17 cellular contexts compared by ENCODE assay signal in genomic region chr6:5960456-5960855, GRCh38. TPM values are rescaled to one million over a fixed set of nuclear protein-coding genes. Genes with fewer than 3 reads are reported as not detected.
DNase-seq lines count a peak whose midpoint lies in the region; ATAC-seq and TF ChIP-seq lines count a peak whose summit lies in the region.
"Had no signal": no experiment of that assay in that cellular context is flagged by ENCODE, and none has a peak within 500 bp of the region (broad histone marks: within the 10 kb centered on the region; RNA-seq: fewer than 3 reads in every experiment).

No MANE protein-coding gene starts in this region.

- peak; percentile 7 for DNase-seq in activated CD8-positive, alpha-beta T cell treated with anti-CD3 and anti-CD28 coated beads for 36 hours
- DNase-seq in activated CD8-positive, alpha-beta T cell treated with anti-CD3 and anti-CD28 coated beads, Interleukin-2, amount 10 ng/mL, durations not matched to agents 7 days and 5 days = no peak
- DNase-seq in stimulated activated effector memory CD8-positive, alpha-beta T cell treated with anti-CD3 and anti-CD28 coated beads, Interleukin-12 subunit alpha, Interleukin-12 subunit beta, amount 100 ng/mL, for 72 hours (ENCODE audit: low spot score in 2 of 2) = no peak
- DNase-seq in NCI-H1092 treated with DMSO at 0.1 percent for 48 hours (lab: John Stamatoyannopoulos, UW) = no peak
- DNase-seq in NCI-H1417 (lab: John Stamatoyannopoulos, UW) = no peak
- DNase-seq in ureter (ENCODE audit: low spot score) = no peak
- DNase-seq: 8988T; CD4-positive, alpha-beta memory T cell; DMS153; DMS79; GM23248; HCEC 1CT; IMR-90 had no signal

- POLR2A ChIA-PET in activated CD8-positive, alpha-beta T cell treated with anti-CD3 and anti-CD28 coated beads for 36 hours (lab: Charles Lee) = no interaction called here
- POLR2A ChIA-PET in activated CD8-positive, alpha-beta T cell treated with anti-CD3 and anti-CD28 coated beads, Interleukin-2, amount 10 ng/mL, durations not matched to agents 7 days and 5 days (lab: Charles Lee) = no interaction called here

- CTCF ChIA-PET in activated CD8-positive, alpha-beta T cell treated with anti-CD3 and anti-CD28 coated beads for 36 hours (lab: Charles Lee) = interaction anchor here (1.6 kb wide), 1 partner anchor 34 kb away, joined by 3 read pairs; no protein-coding TSS in a partner anchor
- CTCF ChIA-PET in activated CD8-positive, alpha-beta T cell treated with anti-CD3 and anti-CD28 coated beads, Interleukin-2, amount 10 ng/mL, durations not matched to agents 7 days and 5 days (lab: Charles Lee) = no interaction called here

- no peak overlapping the region for H3K27ac Mint-ChIP-seq in activated CD8-positive, alpha-beta T cell treated with anti-CD3 and anti-CD28 coated beads for 36 hours
- no peak overlapping the region for H3K27ac Mint-ChIP-seq in activated CD8-positive, alpha-beta T cell treated with anti-CD3 and anti-CD28 coated beads, Interleukin-2, amount 10 ng/mL, durations not matched to agents 7 days and 5 days
- no peak overlapping the region for H3K27ac Mint-ChIP-seq in stimulated activated effector memory CD8-positive, alpha-beta T cell treated with anti-CD3 and anti-CD28 coated beads, Interleukin-12 subunit alpha, Interleukin-12 subunit beta, amount 100 ng/mL, for 72 hours
- H3K27ac Mint-ChIP-seq: CD14-positive monocyte; CD4-positive, alpha-beta memory T cell had no signal

- peaks cover 3% of the 10 kb centered on the region for H3K27me3 Mint-ChIP-seq in activated CD8-positive, alpha-beta T cell treated with anti-CD3 and anti-CD28 coated beads for 36 hours
- H3K27me3 Mint-ChIP-seq in activated CD8-positive, alpha-beta T cell treated with anti-CD3 and anti-CD28 coated beads, Interleukin-2, amount 10 ng/mL, durations not matched to agents 7 days and 5 days (ENCODE audit: low read depth) = peaks cover 18% of the 10 kb centered on the region

- no peaks in the 10 kb centered on the region for H3K9me3 ChIP-seq in KOPT-K1 (ENCODE audit: insufficient read depth, low read length, poor library complexity, severe bottlenecking)
- H3K9me3 ChIP-seq: BLaER1 had no signal

- H3K9me3 Mint-ChIP-seq in activated CD8-positive, alpha-beta T cell treated with anti-CD3 and anti-CD28 coated beads for 36 hours = no peaks in the 10 kb centered on the region
- H3K9me3 Mint-ChIP-seq in activated CD8-positive, alpha-beta T cell treated with anti-CD3 and anti-CD28 coated beads, Interleukin-2, amount 10 ng/mL, durations not matched to agents 7 days and 5 days (ENCODE audit: insufficient read depth) = no peaks in the 10 kb centered on the region
- no peaks in the 10 kb centered on the region for H3K9me3 Mint-ChIP-seq in stimulated activated effector memory CD8-positive, alpha-beta T cell treated with anti-CD3 and anti-CD28 coated beads, Interleukin-12 subunit alpha, Interleukin-12 subunit beta, amount 100 ng/mL, for 72 hours
- H3K9me3 Mint-ChIP-seq: CD4-positive, alpha-beta memory T cell had no signal

- peak overlapping the region; percentile 17 for H3K27ac ChIP-seq in KOPT-K1 (ENCODE audit: low read depth, low read length, poor library complexity, severe bottlenecking)
- H3K27ac ChIP-seq: BLaER1, GM23248, HL-60 had no signal

- ATAC-seq in activated CD8-positive, alpha-beta T cell treated with anti-CD3 and anti-CD28 coated beads for 36 hours = peak; percentile 20
- ATAC-seq in activated CD8-positive, alpha-beta T cell treated with anti-CD3 and anti-CD28 coated beads, Interleukin-2, amount 10 ng/mL, durations not matched to agents 7 days and 5 days = no peak
- ATAC-seq in stimulated activated effector memory CD8-positive, alpha-beta T cell treated with anti-CD3 and anti-CD28 coated beads, Interleukin-12 subunit alpha, Interleukin-12 subunit beta, amount 100 ng/mL, for 72 hours = peak; percentile 58

- H3K4me1 Mint-ChIP-seq in activated CD8-positive, alpha-beta T cell treated with anti-CD3 and anti-CD28 coated beads for 36 hours (ENCODE audit: low read depth) = no peaks in the 10 kb centered on the region
- no peaks in the 10 kb centered on the region for H3K4me1 Mint-ChIP-seq in activated CD8-positive, alpha-beta T cell treated with anti-CD3 and anti-CD28 coated beads, Interleukin-2, amount 10 ng/mL, durations not matched to agents 7 days and 5 days (ENCODE audit: low read depth)
- no peaks in the 10 kb centered on the region for H3K4me1 Mint-ChIP-seq in stimulated activated effector memory CD8-positive, alpha-beta T cell treated with anti-CD3 and anti-CD28 coated beads, Interleukin-12 subunit alpha, Interleukin-12 subunit beta, amount 100 ng/mL, for 72 hours
- H3K4me1 Mint-ChIP-seq: CD4-positive, alpha-beta memory T cell had no signal

- no peak for TF ChIP-seq CTCF in activated CD8-positive, alpha-beta T cell treated with anti-CD3 and anti-CD28 coated beads for 36 hours (IDR thresholded peaks at IDR 0.05)

- intact Hi-C loops in activated CD8-positive, alpha-beta T cell treated with anti-CD3 and anti-CD28 coated beads for 36 hours (cut with micrococcal nuclease) = no loop called here

- no peaks in the 10 kb centered on the region for H3K36me3 Mint-ChIP-seq in activated CD8-positive, alpha-beta T cell treated with anti-CD3 and anti-CD28 coated beads for 36 hours (ENCODE audit: low read depth)
- H3K36me3 Mint-ChIP-seq in activated CD8-positive, alpha-beta T cell treated with anti-CD3 and anti-CD28 coated beads, Interleukin-2, amount 10 ng/mL, durations not matched to agents 7 days and 5 days (ENCODE audit: low read depth) = no peaks in the 10 kb centered on the region
- H3K36me3 Mint-ChIP-seq in stimulated activated effector memory CD8-positive, alpha-beta T cell treated with anti-CD3 and anti-CD28 coated beads, Interleukin-12 subunit alpha, Interleukin-12 subunit beta, amount 100 ng/mL, for 72 hours = no peaks in the 10 kb centered on the region
- H3K36me3 Mint-ChIP-seq: CD14-positive monocyte; CD4-positive, alpha-beta memory T cell had no signal

- H3K36me3 ChIP-seq in KOPT-K1 (ENCODE audit: insufficient read depth, low read length) = no peaks in the 10 kb centered on the region
- H3K36me3 ChIP-seq: BLaER1 had no signal

- no peak overlapping the region for H3K4me3 Mint-ChIP-seq in activated CD8-positive, alpha-beta T cell treated with anti-CD3 and anti-CD28 coated beads for 36 hours
- no peak overlapping the region for H3K4me3 Mint-ChIP-seq in activated CD8-positive, alpha-beta T cell treated with anti-CD3 and anti-CD28 coated beads, Interleukin-2, amount 10 ng/mL, durations not matched to agents 7 days and 5 days
- H3K4me3 Mint-ChIP-seq in stimulated activated effector memory CD8-positive, alpha-beta T cell treated with anti-CD3 and anti-CD28 coated beads, Interleukin-12 subunit alpha, Interleukin-12 subunit beta, amount 100 ng/mL, for 72 hours = no peak overlapping the region
- H3K4me3 Mint-ChIP-seq: CD14-positive monocyte had no signal

RNA-seq across cellular contexts. Expression of gene NRN1, which starts 46.3 kb away (rescaled TPM):
- total RNA-seq in activated CD8-positive, alpha-beta T cell treated with anti-CD3 and anti-CD28 coated beads for 36 hours = 1 to 10 TPM; 5.9 to 7.1 TPM
- total RNA-seq in activated CD8-positive, alpha-beta T cell treated with anti-CD3 and anti-CD28 coated beads, Interleukin-2, amount 10 ng/mL, durations not matched to agents 7 days and 5 days = 10 to 100 TPM; 13.3 to 15.3 TPM
- 7.3 TPM for total RNA-seq in ureter
- total RNA-seq: IMR-90 had no signal
